8 cellular contexts compared by ENCODE assay signal in genomic region chr19:35509861-35510625, GRCh38. TPM values are rescaled to one million over a fixed set of nuclear protein-coding genes. Genes with fewer than 3 reads are reported as not detected.
A peak's percentile ranks its signal among the peaks of the same experiment; 100 is the strongest.
DNase-seq lines count a peak whose midpoint lies in the region; ATAC-seq and TF ChIP-seq lines count a peak whose summit lies in the region.

No MANE protein-coding gene starts in this region.

- H3K9me3 ChIP-seq in AG04450 (ENCODE audit: control insufficient read depth, insufficient read depth, low read length) (peaks cover 3% of the 10 kb centered on the region; the same call in 1 of the 2 replicates), colonic mucosa (no peaks in the 10 kb centered on the region), left lung (no peaks in the 10 kb centered on the region)

- H3K27ac ChIP-seq in AG04450 (ENCODE audit: low read depth, low read length) (no peak overlapping the region), colonic mucosa (peak overlapping the region; percentile 33), left lung (peak overlapping the region; percentile 63 to 80)

- no peaks in the 10 kb centered on the region for H3K36me3 ChIP-seq in colonic mucosa
- no peaks in the 10 kb centered on the region for H3K36me3 ChIP-seq in left lung

- ATAC-seq in GM19023 (IDR thresholded peaks at IDR 0.05; ENCODE audit: unreplicated experiment) (peak; percentile 50), left lung (peak; percentile 93), HG02870 (IDR thresholded peaks at IDR 0.05; ENCODE audit: unreplicated experiment) (no peak)

- CTCF ChIA-PET in AG04450 (lab: Charles Lee) = interaction anchor here (0.5 to 2.0 kb wide), 16 partner anchors 8 to 398 kb away, joined by 3 to 17 read pairs (median 4); partner anchors contain the start of genes COX6B1 and HAUS5

- H3K4me1 ChIP-seq in colonic mucosa = no peaks in the 10 kb centered on the region
- H3K4me1 ChIP-seq in left lung = peaks cover 0 to 7% of the 10 kb centered on the region in 2 donors

- peak; percentile 89 for TF ChIP-seq CTCF in AG04450 (IDR thresholded peaks at IDR 0.05; ENCODE audit: low read depth, low read length)
- TF ChIP-seq CTCF in colonic mucosa (IDR thresholded peaks at IDR 0.05) = peak; percentile 93
- peak; percentile 95 to 98 for TF ChIP-seq CTCF in left lung (IDR thresholded peaks at IDR 0.05)

- peaks cover 47% of the 10 kb centered on the region for H3K27me3 ChIP-seq in AG04450 (ENCODE audit: control insufficient read depth, insufficient read depth, low read length)
- no peaks in the 10 kb centered on the region for H3K27me3 ChIP-seq in colonic mucosa
- peaks cover 4 to 83% of the 10 kb centered on the region in 2 donors for H3K27me3 ChIP-seq in left lung

- H3K4me3 ChIP-seq in AG04450 (ENCODE audit: low read depth, low read length) (peak overlapping the region; percentile 41), colonic mucosa (peak overlapping the region; percentile 43), left lung (peak overlapping the region; percentile 34 to 39)

- POLR2A ChIA-PET in AG04450 (lab: Yijun Ruan, JAX) = interaction anchor here (0.6 kb wide), 1 partner anchor 87 kb away, joined by 3 read pairs; no protein-coding TSS in a partner anchor

- H3K9ac ChIP-seq in colonic mucosa (ENCODE audit: low read depth in 2 of 2, low read length in 2 of 2) = peak overlapping the region; percentile 3 to 63

- DNase-seq in AG04450 (ENCODE audit: low read depth, low spot score) (no peak), NCI-H2107 (lab: John Stamatoyannopoulos, UW) (peak; percentile 31), colonic mucosa (peak; percentile 84), left lung (peak; percentile 84 to 96)
- peak; percentile 84 for DNase-seq in activated CD4-positive, alpha-beta T cell treated with anti-CD3 and anti-CD28 coated beads for 48 hours
- DNase-seq in stimulated activated CD4-positive, alpha-beta T cell treated with anti-CD3 and anti-CD28 coated beads, Interleukin-4, amount 100 ng/mL, for 24 hours = peak; percentile 79

- intact Hi-C loops in colonic mucosa (cut with DNase I) = loop anchor here (2.0 kb wide), 1 partner anchor 79 kb away; no protein-coding TSS in a partner anchor
- intact Hi-C loops in left lung (cut with DNase I) = no loop called here

RNA-seq across cellular contexts. Expression of gene DMKN, which starts 3.4 kb away (rescaled TPM):
- 1.3 and 1.6 TPM in 2 replicates for polyA plus RNA-seq in AG04450 (2011; rRNA removed)
- 0.35 and 0.46 TPM in 2 replicates for polyA minus RNA-seq in AG04450 (2011; rRNA and poly(A)+ RNA removed)
- total RNA-seq in colonic mucosa (10 to 100 TPM; 12.8 to 14.6 TPM), left lung (100 to 1,000 TPM; 104 to 136 TPM)

RNA-seq across cellular contexts. Expression of gene SBSN, which starts 18.1 kb away (rescaled TPM):
- 1.8 and 2.1 TPM in 2 replicates for polyA plus RNA-seq in AG04450 (2011; rRNA removed)
- polyA minus RNA-seq in AG04450 (2011; rRNA and poly(A)+ RNA removed) = 0.30 and 1.1 TPM in 2 replicates
- not detected for total RNA-seq in colonic mucosa
- under 1 TPM in 1 of 2 donors, not detected in 1; 0.20 TPM for total RNA-seq in left lung

RNA-seq across cellular contexts. Expression of gene KRTDAP, which starts 19.8 kb away (rescaled TPM):
- not detected in 2 replicates for polyA plus RNA-seq in AG04450 (2011; rRNA removed)
- polyA minus RNA-seq in AG04450 (2011; rRNA and poly(A)+ RNA removed) = not detected in 2 replicates
- total RNA-seq in colonic mucosa (not detected), left lung (not detected)

RNA-seq across cellular contexts. Expression of gene GAPDHS, which starts 23.2 kb away (rescaled TPM):
- polyA plus RNA-seq in AG04450 (2011; rRNA removed) = not detected in 2 replicates
- not detected in 2 replicates for polyA minus RNA-seq in AG04450 (2011; rRNA and poly(A)+ RNA removed)
- total RNA-seq in colonic mucosa (not detected), left lung (not detected)

RNA-seq across cellular contexts. Expression of gene TMEM147, which starts 35.4 kb away (rescaled TPM):
- polyA plus RNA-seq in AG04450 (2011; rRNA removed) = 88.7 and 116 TPM in 2 replicates
- polyA minus RNA-seq in AG04450 (2011; rRNA and poly(A)+ RNA removed) = 86.7 and 110 TPM in 2 replicates
- 100 to 1,000 TPM in 1 of 2 donors, 10 to 100 TPM in 1; 49.6 to 114 TPM for total RNA-seq in colonic mucosa
- total RNA-seq in left lung = 100 to 1,000 TPM in 1 of 2 donors, 10 to 100 TPM in 1; 98.3 to 112 TPM

Comparison
In these comparisons a context has a peak if more than half of its experiments do, and no peak if none do; other contexts are left out.
1. RNA of gene DMKN, which starts 3.4 kb away (total RNA-seq): 104 to 136 TPM in left lung; 12.8 to 14.6 TPM in colonic mucosa; every median in the first group is over 4 times any median in the second.
2. Peak in every context shown above with its lines, with median percentiles within 50 percentile points of each other: H3K4me3 ChIP-seq and CTCF ChIP-seq.